In genomic region chr17:9241774-9242496, GRCh38 we compare ENCODE assay signal across 13 cellular contexts.
DNase-seq lines count a peak whose midpoint lies in the region; ATAC-seq and TF ChIP-seq lines count a peak whose summit lies in the region.
"Had no signal": no experiment of that assay in that cellular context is flagged by ENCODE, and none has a peak within 500 bp of the region (broad histone marks: within the 10 kb centered on the region; RNA-seq: fewer than 3 reads in every experiment).

No MANE protein-coding gene starts in this region.

- no peak overlapping the region for H3K4me3 ChIP-seq in CD4-positive, CD25-positive, alpha-beta regulatory T cell (ENCODE audit: low read depth, low read length)
- H3K4me3 ChIP-seq in heart right ventricle (no peak overlapping the region), rectal smooth muscle tissue (ENCODE audit: low read length) (no peak overlapping the region)

- H3K9me3 ChIP-seq in CD4-positive, CD25-positive, alpha-beta regulatory T cell (ENCODE audit: control insufficient read depth in 2 of 2, low read length in 2 of 2), result no peaks in the 10 kb centered on the region
- H3K9me3 ChIP-seq in heart right ventricle, result no peaks in the 10 kb centered on the region

- peaks cover 11% of the 10 kb centered on the region for H3K4me1 ChIP-seq in CD4-positive, CD25-positive, alpha-beta regulatory T cell (ENCODE audit: control insufficient read depth, insufficient read depth, low read length, poor library complexity, severe bottlenecking)
- peaks cover 12 to 51% (median 40%) of the 10 kb centered on the region in 9 donors for H3K4me1 ChIP-seq in heart right ventricle
- H3K4me1 ChIP-seq in rectal smooth muscle tissue (ENCODE audit: control insufficient read depth, insufficient read depth, low read length), result peaks cover 38% of the 10 kb centered on the region
- H3K4me1 ChIP-seq: foreskin keratinocyte had no signal

- H3K27me3 ChIP-seq in CD4-positive, CD25-positive, alpha-beta regulatory T cell (ENCODE audit: control insufficient read depth, insufficient read depth, low read length), result no peaks in the 10 kb centered on the region
- H3K27me3 ChIP-seq in heart right ventricle (no peaks in the 10 kb centered on the region), rectal smooth muscle tissue (ENCODE audit: control insufficient read depth, insufficient read depth, low read length) (no peaks in the 10 kb centered on the region)

- POLR2A ChIA-PET in WTC11 (lab: Charles Lee), result no interaction called here

- H3K9ac ChIP-seq in rectal smooth muscle tissue (ENCODE audit: low read length), result no peak overlapping the region

- H3K27ac ChIP-seq in CD4-positive, CD25-positive, alpha-beta regulatory T cell (ENCODE audit: insufficient read depth, low read length, poor library complexity, severe bottlenecking), result no peak overlapping the region
- H3K27ac ChIP-seq in heart right ventricle (peak overlapping the region; percentile 94 to 100 (median 98)), rectal smooth muscle tissue (ENCODE audit: low read depth, low read length) (peak overlapping the region; percentile 99)
- H3K27ac ChIP-seq: foreskin keratinocyte had no signal

- TF ChIP-seq CTCF in WTC11 (IDR thresholded peaks at IDR 0.05) (no peak), heart right ventricle (IDR thresholded peaks at IDR 0.05) (no peak)

- CTCF ChIA-PET in WTC11 (lab: Charles Lee), result interaction anchor here (1.2 to 2.0 kb wide), 2 partner anchors 8 to 243 kb away, joined by 3 to 6 read pairs; no protein-coding TSS in a partner anchor

- intact Hi-C loops in heart right ventricle (cut with DNase I), result loop anchor here in 1 of 10 donors (5.0 kb wide), 1 partner anchor 45 kb away; no protein-coding TSS in a partner anchor

- ATAC-seq in CD4-positive, CD25-positive, alpha-beta regulatory T cell (ENCODE audit: low read depth in 2 of 2), result no peak
- no peak for ATAC-seq in WTC11
- peak in 4 of 8 donors; percentile 6 to 26 (median 8) for ATAC-seq in heart right ventricle
- no peak for ATAC-seq in GM21447 (IDR thresholded peaks at IDR 0.05; ENCODE audit: unreplicated experiment)
- ATAC-seq in HG02852 (IDR thresholded peaks at IDR 0.05; ENCODE audit: unreplicated experiment), result no peak
- ATAC-seq: foreskin keratinocyte, PC-3 had no signal

- DNase-seq in CD4-positive, CD25-positive, alpha-beta regulatory T cell, result no peak
- DNase-seq in WTC11 (ENCODE audit: low spot score) (no peak), heart right ventricle (peak in 1 of 2 donors; percentile 26), GOT3 (lab: John Stamatoyannopoulos, UW) (no peak), dedifferentiated amniotic fluid mesenchymal stem cell (ENCODE audit: extremely low spot score) (no peak)
- DNase-seq: activated CD4-positive, alpha-beta T cell treated with anti-CD3 and anti-CD28 coated beads, Interleukin-2, amount 50 U/mL, for 48 hours; activated gamma-delta T cell treated with Interleukin-2 at 50 U/mL for 16 hours; foreskin keratinocyte; PC-3 had no signal

- H3K36me3 Mint-ChIP-seq in CD4-positive, CD25-positive, alpha-beta regulatory T cell, result peaks cover 3% of the 10 kb centered on the region
- no peaks in the 10 kb centered on the region for H3K36me3 Mint-ChIP-seq in WTC11

- no peaks in the 10 kb centered on the region for H3K36me3 ChIP-seq in CD4-positive, CD25-positive, alpha-beta regulatory T cell (ENCODE audit: control insufficient read depth, insufficient read depth, low read length)
- H3K36me3 ChIP-seq in heart right ventricle (no peaks in the 10 kb centered on the region), rectal smooth muscle tissue (ENCODE audit: control insufficient read depth, insufficient read depth, low read length) (no peaks in the 10 kb centered on the region)

- H3K9me3 Mint-ChIP-seq in CD4-positive, CD25-positive, alpha-beta regulatory T cell, result no peaks in the 10 kb centered on the region
- no peaks in the 10 kb centered on the region for H3K9me3 Mint-ChIP-seq in WTC11
- H3K9me3 Mint-ChIP-seq: T-helper 2 cell treated with Interferon-gamma antibody and Interleukin-4, amounts not matched to agents 5 μg/mL and 100 μg/mL, for 36 hours had no signal

- peak overlapping the region; percentile 56 to 80 (median 74) for H3K4me3 Mint-ChIP-seq in CD4-positive, CD25-positive, alpha-beta regulatory T cell
- H3K4me3 Mint-ChIP-seq in WTC11, result no peak overlapping the region

- peak overlapping the region in 1 of 3 donors; percentile 31 for H3K27ac Mint-ChIP-seq in CD4-positive, CD25-positive, alpha-beta regulatory T cell
- peak overlapping the region; percentile 70; the same call in 1 of the 2 replicates for H3K27ac Mint-ChIP-seq in WTC11
- H3K27ac Mint-ChIP-seq: T-helper 2 cell treated with Interferon-gamma antibody and Interleukin-4, amounts not matched to agents 5 μg/mL and 100 μg/mL, for 36 hours had no signal

- peaks cover 0 to 24% (median 3%) of the 10 kb centered on the region in 4 donors for H3K4me1 Mint-ChIP-seq in CD4-positive, CD25-positive, alpha-beta regulatory T cell
- peaks cover 47% of the 10 kb centered on the region for H3K4me1 Mint-ChIP-seq in WTC11

- H3K27me3 Mint-ChIP-seq in CD4-positive, CD25-positive, alpha-beta regulatory T cell, result peaks cover 4% of the 10 kb centered on the region
- peaks cover 17% of the 10 kb centered on the region for H3K27me3 Mint-ChIP-seq in WTC11 (ENCODE audit: low read depth)

- 51 to 65% methylated on average over 16 of the region's 16 CpGs for WGBS in heart right ventricle, 2 donors

TF ChIP-seq in WTC11, 78 proteins besides CTCF, POLR2A, EP300 and RAD21 (continues in another document):
- TF ChIP-seq ZNF396 (CRISPR knock-in tag; IDR thresholded peaks at IDR 0.05; ENCODE audit: borderline replicate concordance), result no peak
- TF ChIP-seq CDX4 (CRISPR knock-in tag; IDR thresholded peaks at IDR 0.05; ENCODE audit: borderline replicate concordance), result no peak
- no peak for TF ChIP-seq AR (CRISPR knock-in tag; IDR thresholded peaks at IDR 0.05)
- no peak for TF ChIP-seq HMGA2 (CRISPR knock-in tag; IDR thresholded peaks at IDR 0.05)
- no peak for TF ChIP-seq ATF2 (CRISPR knock-in tag; IDR thresholded peaks at IDR 0.05; ENCODE audit: borderline replicate concordance, low read depth)
- no peak for TF ChIP-seq SMAD4 (CRISPR knock-in tag; IDR thresholded peaks at IDR 0.05)
- no peak for TF ChIP-seq CREM (CRISPR knock-in tag; IDR thresholded peaks at IDR 0.05)
- no peak for TF ChIP-seq ZBTB43 (CRISPR knock-in tag; IDR thresholded peaks at IDR 0.05)
- TF ChIP-seq PREB (CRISPR knock-in tag; IDR thresholded peaks at IDR 0.05; ENCODE audit: borderline replicate concordance), result no peak
